ENCODE assay signal across 8 cellular contexts in genomic region chr2:232761301-232761907, GRCh38. TPM values are rescaled to one million over a fixed set of nuclear protein-coding genes. Genes with fewer than 3 reads are reported as not detected.
DNase-seq lines count a peak whose midpoint lies in the region; ATAC-seq, FAIRE-seq and TF ChIP-seq lines count a peak whose summit lies in the region.

No MANE protein-coding gene starts in this region.

- H3K36me3 ChIP-seq in WERI-Rb-1 = peaks cover 40% of the 10 kb centered on the region
- H3K36me3 ChIP-seq in small intestine (ENCODE audit: control insufficient read depth in 2 of 2, insufficient read depth in 2 of 2, low read length in 2 of 2) = peaks cover 8 to 9% of the 10 kb centered on the region in 2 donors

- no peak overlapping the region for H3K4me3 Mint-ChIP-seq in activated CD4-positive, alpha-beta T cell treated with anti-CD3 and anti-CD28 coated beads for 36 hours

- ATAC-seq in activated CD4-positive, alpha-beta T cell treated with anti-CD3 and anti-CD28 coated beads for 36 hours = no peak
- ATAC-seq in HG03175 (IDR thresholded peaks at IDR 0.05; ENCODE audit: unreplicated experiment) = no peak

- H3K9me3 Mint-ChIP-seq in activated CD4-positive, alpha-beta T cell treated with anti-CD3 and anti-CD28 coated beads for 36 hours (ENCODE audit: low read depth) = no peaks in the 10 kb centered on the region

- peaks cover 17% of the 10 kb centered on the region for H3K4me1 Mint-ChIP-seq in activated CD4-positive, alpha-beta T cell treated with anti-CD3 and anti-CD28 coated beads for 36 hours

- intact Hi-C loops in activated CD4-positive, alpha-beta T cell treated with anti-CD3 and anti-CD28 coated beads for 36 hours (cut with DNase I, micrococcal nuclease) = loop anchor here (1.0 to 10.0 kb wide), 3 partner anchors 293 to 493 kb away; partner anchors contain the start of gene ATG16L1 (in 2 of the 2)

- peak; percentile 59 for TF ChIP-seq CTCF in LNCaP clone FGC (IDR thresholded peaks at IDR 0.05; ENCODE audit: control insufficient read depth, extremely low read depth, insufficient read depth)
- TF ChIP-seq CTCF in WERI-Rb-1 (IDR thresholded peaks at IDR 0.05; ENCODE audit: low read depth, low read length) = peak; percentile 38

- H3K4me1 ChIP-seq in small intestine (ENCODE audit: control insufficient read depth in 2 of 2, insufficient read depth in 1 of 2, low read depth in 1 of 2, low read length in 1 of 2) = no peaks in the 10 kb centered on the region

- POLR2A ChIA-PET in activated CD4-positive, alpha-beta T cell treated with anti-CD3 and anti-CD28 coated beads for 36 hours (lab: Charles Lee) = no interaction called here

- 21 to 52% (median 31%) methylated on average over 3 of the region's 3 CpGs for WGBS in small intestine, 3 donors

- H3K27ac ChIP-seq in WERI-Rb-1 (no peak overlapping the region), small intestine (ENCODE audit: low read depth in 1 of 2, low read length in 1 of 2) (no peak overlapping the region)

- no peak overlapping the region for H3K27ac Mint-ChIP-seq in activated CD4-positive, alpha-beta T cell treated with anti-CD3 and anti-CD28 coated beads for 36 hours

- H3K27me3 ChIP-seq in WERI-Rb-1 (ENCODE audit: insufficient read depth, low read depth, severe bottlenecking) (no peaks in the 10 kb centered on the region), small intestine (ENCODE audit: control insufficient read depth in 2 of 2, insufficient read depth in 2 of 2, low read length in 2 of 2) (no peaks in the 10 kb centered on the region)

- H3K4me3 ChIP-seq in LNCaP clone FGC (ENCODE audit: low read depth, low read length) (no peak overlapping the region), WERI-Rb-1 (ENCODE audit: low read depth, low read length) (no peak overlapping the region), small intestine (ENCODE audit: low read depth in 1 of 2, low read length in 2 of 2) (no peak overlapping the region)

- peak; percentile 64 for FAIRE-seq in small intestine (lab: Jason Lieb, UNC)

- H3K9me3 ChIP-seq in WERI-Rb-1 (ENCODE audit: severe bottlenecking) (no peaks in the 10 kb centered on the region), small intestine (ENCODE audit: control insufficient read depth, low read depth) (no peaks in the 10 kb centered on the region)

- peaks cover 19% of the 10 kb centered on the region for H3K36me3 Mint-ChIP-seq in activated CD4-positive, alpha-beta T cell treated with anti-CD3 and anti-CD28 coated beads for 36 hours (ENCODE audit: low read depth)

- DNase-seq in activated CD4-positive, alpha-beta T cell treated with anti-CD3 and anti-CD28 coated beads for 36 hours = peak; percentile 58
- DNase-seq in activated CD4-positive, alpha-beta T cell treated with anti-CD3 and anti-CD28 coated beads for 1 hour = no peak
- no peak for DNase-seq in LNCaP clone FGC (ENCODE audit: low read depth)
- DNase-seq in WERI-Rb-1 = peak; percentile 29
- DNase-seq in fibroblast of gingiva (ENCODE audit: low read depth) = peak; percentile 20
- DNase-seq in small intestine = peak; percentile 73
- no peak for DNase-seq in NCI-H774 (lab: John Stamatoyannopoulos, UW)

- H3K27me3 Mint-ChIP-seq in activated CD4-positive, alpha-beta T cell treated with anti-CD3 and anti-CD28 coated beads for 36 hours = no peaks in the 10 kb centered on the region

- CTCF ChIA-PET in activated CD4-positive, alpha-beta T cell treated with anti-CD3 and anti-CD28 coated beads for 36 hours (lab: Charles Lee) = interaction anchor here (0.7 to 0.9 kb wide), 2 partner anchors 44 to 50 kb away, joined by 3 to 4 read pairs; no protein-coding TSS in a partner anchor

RNA-seq across cellular contexts. Expression of gene KCNJ13, which starts 15.0 kb away (rescaled TPM):
- not detected for total RNA-seq in activated CD4-positive, alpha-beta T cell treated with anti-CD3 and anti-CD28 coated beads for 36 hours
- polyA plus RNA-seq in small intestine = 10 to 100 TPM in 2 of 3 donors, 1 to 10 TPM in 1; 8.4 to 87.2 (median 30.7) TPM

Comparison
In these comparisons a context has a peak if more than half of its experiments do, and no peak if none do; other contexts are left out.
1. DNase-seq: peak in activated CD4-positive, alpha-beta T cell treated with anti-CD3 and anti-CD28 coated beads for 36 hours (single experiment), WERI-Rb-1 (single experiment), fibroblast of gingiva (single experiment) and small intestine (single experiment); none in activated CD4-positive, alpha-beta T cell treated with anti-CD3 and anti-CD28 coated beads for 1 hour (single experiment), LNCaP clone FGC (single experiment) and NCI-H774 (single experiment).